In the genomic region with DNA sequence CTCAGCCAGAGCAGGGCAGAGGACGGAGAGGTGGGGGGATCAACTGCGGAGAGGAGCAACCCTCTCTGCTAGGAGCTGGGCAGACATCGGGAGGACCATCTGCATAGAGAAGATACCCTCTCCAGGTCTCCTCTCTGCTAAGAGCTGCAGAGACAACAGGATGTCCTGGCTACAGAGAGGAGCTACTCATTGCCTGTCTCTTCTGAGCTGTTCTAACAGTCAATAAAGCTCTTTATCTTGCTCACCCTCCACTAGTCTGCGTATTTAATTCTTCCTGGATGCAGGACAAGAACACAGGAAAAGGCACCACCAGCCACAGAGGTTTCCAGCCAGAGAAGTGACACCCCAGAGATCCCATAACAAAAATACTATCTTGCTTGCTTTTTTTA, we compare ENCODE assay signal across 1 cellular context.
TF ChIP-seq lines count a peak whose summit lies in the region.

No MANE protein-coding gene starts in this region.

TF ChIP-seq in IMR-90, 13 proteins besides CTCF, POLR2A, EP300 and RAD21:
- no peak for TF ChIP-seq RCOR1 (IDR thresholded peaks at IDR 0.05; ENCODE audit: insufficient replicate concordance, low read length)
- TF ChIP-seq NFE2L2 (IDR thresholded peaks at IDR 0.05; ENCODE audit: low read depth, low read length), result no peak
- no peak for TF ChIP-seq RFX5 (IDR thresholded peaks at IDR 0.05; ENCODE audit: low read depth, low read length)
- no peak for TF ChIP-seq CEBPB (IDR thresholded peaks at IDR 0.05; ENCODE audit: low read depth, low read length)
- no peak for TF ChIP-seq SMC3 (IDR thresholded peaks at IDR 0.05; ENCODE audit: low read depth, low read length)
- TF ChIP-seq ELK1 (IDR thresholded peaks at IDR 0.05; ENCODE audit: borderline replicate concordance, low read depth, low read length), result no peak
- TF ChIP-seq MAFK (IDR thresholded peaks at IDR 0.05; ENCODE audit: low read depth, low read length), result no peak
- TF ChIP-seq MXI1 (IDR thresholded peaks at IDR 0.05; ENCODE audit: borderline replicate concordance, low read depth, low read length), result no peak
- no peak for TF ChIP-seq CHD1 (IDR thresholded peaks at IDR 0.05; ENCODE audit: low read depth, low read length)
- TF ChIP-seq FOS (IDR thresholded peaks at IDR 0.05; ENCODE audit: low read depth, low read length), result no peak
- no peak for TF ChIP-seq BHLHE40 (IDR thresholded peaks at IDR 0.05; ENCODE audit: low read depth, low read length)
- no peak for TF ChIP-seq MAZ (IDR thresholded peaks at IDR 0.05; ENCODE audit: borderline replicate concordance, low read depth, low read length)
- TF ChIP-seq, protein P1, sequence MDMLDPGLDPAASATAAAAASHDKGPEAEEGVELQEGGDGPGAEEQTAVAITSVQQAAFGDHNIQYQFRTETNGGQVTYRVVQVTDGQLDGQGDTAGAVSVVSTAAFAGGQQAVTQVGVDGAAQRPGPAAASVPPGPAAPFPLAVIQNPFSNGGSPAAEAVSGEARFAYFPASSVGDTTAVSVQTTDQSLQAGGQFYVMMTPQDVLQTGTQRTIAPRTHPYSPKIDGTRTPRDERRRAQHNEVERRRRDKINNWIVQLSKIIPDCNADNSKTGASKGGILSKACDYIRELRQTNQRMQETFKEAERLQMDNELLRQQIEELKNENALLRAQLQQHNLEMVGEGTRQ (IDR thresholded peaks at IDR 0.05; ENCODE audit: low read depth, low read length), result no peak
TF ChIP-seq in IMR-90: peak in this region for 0.
